ENCODE assay signal across 10 cellular contexts in genomic region chr18:35029103-35029502, GRCh38. TPM values are rescaled to one million over a fixed set of nuclear protein-coding genes. Genes with fewer than 3 reads are reported as not detected.
DNase-seq lines count a peak whose midpoint lies in the region; ATAC-seq and TF ChIP-seq lines count a peak whose summit lies in the region.
"Had no signal": no experiment of that assay in that cellular context is flagged by ENCODE, and none has a peak within 500 bp of the region (broad histone marks: within the 10 kb centered on the region; RNA-seq: fewer than 3 reads in every experiment).

No MANE protein-coding gene starts in this region.

- no peaks in the 10 kb centered on the region for H3K27me3 ChIP-seq in heart right ventricle

- H3K4me1 Mint-ChIP-seq in HFFc6 (ENCODE audit: low read depth): peaks cover 41% of the 10 kb centered on the region
- H3K4me1 Mint-ChIP-seq in activated CD8-positive, alpha-beta T cell treated with anti-CD3 and anti-CD28 coated beads, Interleukin-2, amount 10 ng/mL, durations not matched to agents 7 days and 5 days (ENCODE audit: low read depth): peaks cover 42% of the 10 kb centered on the region
- H3K4me1 Mint-ChIP-seq in stimulated activated memory B cell treated with anti-CD40 and anti-IgM and Interleukin-4, amounts not matched to agents 10 μg/mL and 1 μg/mL and 100 μg/mL, for 72 hours: peaks cover 34% of the 10 kb centered on the region

- CTCF ChIA-PET in activated CD8-positive, alpha-beta T cell treated with anti-CD3 and anti-CD28 coated beads, Interleukin-2, amount 10 ng/mL, durations not matched to agents 7 days and 5 days (lab: Charles Lee): interaction anchor here (0.8 to 9.2 kb wide), 27 partner anchors 8 to 468 kb away, joined by 3 to 160 read pairs (median 4); partner anchors contain the start of genes INO80C, MAPRE2 and ZNF24

- intact Hi-C loops in heart right ventricle (cut with DNase I): loop anchor here in 6 of 10 donors (5.0 to 10.0 kb wide), 4 partner anchors 108 to 316 kb away; partner anchors contain the start of gene ZNF24 (in 1 of the 6)

- DNase-seq in HFFc6: peak; percentile 60
- DNase-seq in activated CD8-positive, alpha-beta T cell treated with anti-CD3 and anti-CD28 coated beads, Interleukin-2, amount 10 ng/mL, durations not matched to agents 7 days and 5 days: no peak
- peak in 1 of 2 donors; percentile 14 for DNase-seq in heart right ventricle
- no peak for DNase-seq in NCI-H2227 (lab: John Stamatoyannopoulos, UW; ENCODE audit: unreplicated experiment)
- no peak for DNase-seq in UCSD-AML1 (lab: John Stamatoyannopoulos, UW; ENCODE audit: unreplicated experiment)
- DNase-seq: amniotic stem cell, foreskin melanocyte had no signal

- WGBS in heart right ventricle, 2 donors: 73 to 83% methylated on average over 4 of the region's 4 CpGs

- H3K27ac Mint-ChIP-seq in HFFc6: peak overlapping the region; percentile 85
- peak overlapping the region; percentile 99 for H3K27ac Mint-ChIP-seq in activated CD8-positive, alpha-beta T cell treated with anti-CD3 and anti-CD28 coated beads, Interleukin-2, amount 10 ng/mL, durations not matched to agents 7 days and 5 days
- H3K27ac Mint-ChIP-seq in stimulated activated memory B cell treated with anti-CD40 and anti-IgM and Interleukin-4, amounts not matched to agents 10 μg/mL and 1 μg/mL and 100 μg/mL, for 72 hours: peak overlapping the region; percentile 95

- POLR2A ChIA-PET in activated CD8-positive, alpha-beta T cell treated with anti-CD3 and anti-CD28 coated beads, Interleukin-2, amount 10 ng/mL, durations not matched to agents 7 days and 5 days (lab: Charles Lee): interaction anchor here (0.8 to 5.8 kb wide), 6 partner anchors 12 to 262 kb away, joined by 3 to 117 read pairs (median 4); partner anchors contain the start of genes MAPRE2 and ZSCAN30

- H3K9me3 Mint-ChIP-seq in HFFc6: no peaks in the 10 kb centered on the region
- H3K9me3 Mint-ChIP-seq in activated CD8-positive, alpha-beta T cell treated with anti-CD3 and anti-CD28 coated beads, Interleukin-2, amount 10 ng/mL, durations not matched to agents 7 days and 5 days (ENCODE audit: insufficient read depth): peaks cover 4% of the 10 kb centered on the region
- no peaks in the 10 kb centered on the region for H3K9me3 Mint-ChIP-seq in stimulated activated memory B cell treated with anti-CD40 and anti-IgM and Interleukin-4, amounts not matched to agents 10 μg/mL and 1 μg/mL and 100 μg/mL, for 72 hours

- H3K36me3 Mint-ChIP-seq in HFFc6 (ENCODE audit: low read depth): no peaks in the 10 kb centered on the region
- H3K36me3 Mint-ChIP-seq in activated CD8-positive, alpha-beta T cell treated with anti-CD3 and anti-CD28 coated beads, Interleukin-2, amount 10 ng/mL, durations not matched to agents 7 days and 5 days (ENCODE audit: low read depth): peaks cover 5% of the 10 kb centered on the region
- no peaks in the 10 kb centered on the region for H3K36me3 Mint-ChIP-seq in stimulated activated memory B cell treated with anti-CD40 and anti-IgM and Interleukin-4, amounts not matched to agents 10 μg/mL and 1 μg/mL and 100 μg/mL, for 72 hours

- no peak for ATAC-seq in activated CD8-positive, alpha-beta T cell treated with anti-CD3 and anti-CD28 coated beads, Interleukin-2, amount 10 ng/mL, durations not matched to agents 7 days and 5 days
- peak in 6 of 8 donors; percentile 40 to 64 (median 56) for ATAC-seq in heart right ventricle
- ATAC-seq in stimulated activated memory B cell treated with anti-CD40 and anti-IgM and Interleukin-4, amounts not matched to agents 10 μg/mL and 1 μg/mL and 100 μg/mL, for 72 hours: no peak
- ATAC-seq in HG03280 (IDR thresholded peaks at IDR 0.05; ENCODE audit: unreplicated experiment): no peak
- no peak for ATAC-seq in HG03025 (IDR thresholded peaks at IDR 0.05; ENCODE audit: low FRiP score, unreplicated experiment)

- H3K4me1 ChIP-seq in heart right ventricle: peaks cover 8 to 49% (median 35%) of the 10 kb centered on the region in 9 donors

- H3K27ac ChIP-seq in heart right ventricle: peak overlapping the region in 8 of 10 donors; percentile 3 to 92 (median 43)

- peak overlapping the region in 2 of 10 donors; percentile 41 to 49 for H3K4me3 ChIP-seq in heart right ventricle

- H3K4me3 Mint-ChIP-seq in HFFc6: peak overlapping the region; percentile 48
- peak overlapping the region; percentile 77 for H3K4me3 Mint-ChIP-seq in activated CD8-positive, alpha-beta T cell treated with anti-CD3 and anti-CD28 coated beads, Interleukin-2, amount 10 ng/mL, durations not matched to agents 7 days and 5 days
- no peak overlapping the region for H3K4me3 Mint-ChIP-seq in stimulated activated memory B cell treated with anti-CD40 and anti-IgM and Interleukin-4, amounts not matched to agents 10 μg/mL and 1 μg/mL and 100 μg/mL, for 72 hours

- no peak for TF ChIP-seq CTCF in HFFc6 (IDR thresholded peaks at IDR 0.05)
- no peak for TF ChIP-seq CTCF in heart right ventricle (IDR thresholded peaks at IDR 0.05)

- no peaks in the 10 kb centered on the region for H3K27me3 Mint-ChIP-seq in HFFc6 (ENCODE audit: insufficient read depth)
- H3K27me3 Mint-ChIP-seq in activated CD8-positive, alpha-beta T cell treated with anti-CD3 and anti-CD28 coated beads, Interleukin-2, amount 10 ng/mL, durations not matched to agents 7 days and 5 days (ENCODE audit: low read depth): no peaks in the 10 kb centered on the region
- H3K27me3 Mint-ChIP-seq in stimulated activated memory B cell treated with anti-CD40 and anti-IgM and Interleukin-4, amounts not matched to agents 10 μg/mL and 1 μg/mL and 100 μg/mL, for 72 hours: no peaks in the 10 kb centered on the region

- H3K36me3 ChIP-seq in heart right ventricle: no peaks in the 10 kb centered on the region

- no peaks in the 10 kb centered on the region for H3K9me3 ChIP-seq in heart right ventricle

RNA-seq across cellular contexts. Expression of gene MAPRE2, which starts 12.1 kb away (rescaled TPM):
- 10 to 100 TPM; 22.4 to 39.1 (median 24.4) TPM for total RNA-seq in HFFc6 (2021; fragmentation: NEBNext Ultra II Directional; extraction: Animal tissue kit (Norgen Biotek cat#: 25700))
- total RNA-seq in activated CD8-positive, alpha-beta T cell treated with anti-CD3 and anti-CD28 coated beads, Interleukin-2, amount 10 ng/mL, durations not matched to agents 7 days and 5 days: 10 to 100 TPM; 49.0 to 53.6 TPM
- total RNA-seq in heart right ventricle: 100 to 1,000 TPM in 8 of 10 donors, 10 to 100 TPM in 2; 63.9 to 211 (median 137) TPM
- 10 to 100 TPM; 31.7 to 71.1 TPM for polyA plus RNA-seq in heart right ventricle

Comparison
In these comparisons a context has a peak if more than half of its experiments do, and no peak if none do; other contexts are left out.
1. ATAC-seq: peak in heart right ventricle (6 of 8); none in activated CD8-positive, alpha-beta T cell treated with anti-CD3 and anti-CD28 coated beads, Interleukin-2, amount 10 ng/mL, durations not matched to agents 7 days and 5 days (single experiment), stimulated activated memory B cell treated with anti-CD40 and anti-IgM and Interleukin-4, amounts not matched to agents 10 μg/mL and 1 μg/mL and 100 μg/mL, for 72 hours (single experiment), HG03280 (single experiment) and HG03025 (single experiment).
2. Peak in every context shown above with its lines, with median percentiles within 50 percentile points of each other: H3K27ac Mint-ChIP-seq.